Comparison of ENCODE assay signal across 8 cellular contexts in the genomic region with DNA sequence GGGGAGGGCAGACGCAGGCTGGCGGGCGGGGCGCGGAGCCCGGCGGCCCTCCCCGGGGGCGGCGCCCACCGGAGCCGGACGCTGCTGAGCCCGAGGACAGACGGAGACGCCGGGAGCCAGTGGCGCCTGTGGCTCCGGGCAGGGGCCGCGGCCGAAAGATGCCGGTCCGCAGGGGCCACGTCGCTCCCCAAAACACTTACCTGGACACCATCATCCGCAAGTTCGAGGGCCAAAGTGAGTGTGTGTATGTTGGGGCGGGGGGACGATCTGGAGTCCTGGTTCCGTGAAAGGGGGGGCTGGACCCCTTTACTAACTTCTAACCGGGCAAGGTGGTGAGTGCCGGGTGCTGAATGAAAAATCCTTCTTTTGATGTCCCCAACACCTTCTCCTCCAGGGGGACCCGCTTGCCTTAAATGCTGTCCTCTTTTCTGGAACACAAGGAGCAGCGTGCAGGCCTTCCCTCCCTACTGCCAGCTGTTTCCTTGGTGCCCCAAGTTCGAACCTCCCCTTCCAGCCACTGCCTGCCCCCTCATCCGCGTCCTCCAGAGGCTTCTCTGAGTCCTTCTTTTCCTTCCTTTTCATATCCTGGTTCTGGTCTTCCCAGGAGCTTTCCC. TPM values are rescaled to one million over a fixed set of nuclear protein-coding genes. Genes with fewer than 3 reads are reported as not detected.
DNase-seq lines count a peak whose midpoint lies in the region; ATAC-seq and TF ChIP-seq lines count a peak whose summit lies in the region.
"Had no signal": no experiment of that assay in that cellular context is flagged by ENCODE, and none has a peak within 500 bp of the region (broad histone marks: within the 10 kb centered on the region; RNA-seq: fewer than 3 reads in every experiment).

A gene with protein sequence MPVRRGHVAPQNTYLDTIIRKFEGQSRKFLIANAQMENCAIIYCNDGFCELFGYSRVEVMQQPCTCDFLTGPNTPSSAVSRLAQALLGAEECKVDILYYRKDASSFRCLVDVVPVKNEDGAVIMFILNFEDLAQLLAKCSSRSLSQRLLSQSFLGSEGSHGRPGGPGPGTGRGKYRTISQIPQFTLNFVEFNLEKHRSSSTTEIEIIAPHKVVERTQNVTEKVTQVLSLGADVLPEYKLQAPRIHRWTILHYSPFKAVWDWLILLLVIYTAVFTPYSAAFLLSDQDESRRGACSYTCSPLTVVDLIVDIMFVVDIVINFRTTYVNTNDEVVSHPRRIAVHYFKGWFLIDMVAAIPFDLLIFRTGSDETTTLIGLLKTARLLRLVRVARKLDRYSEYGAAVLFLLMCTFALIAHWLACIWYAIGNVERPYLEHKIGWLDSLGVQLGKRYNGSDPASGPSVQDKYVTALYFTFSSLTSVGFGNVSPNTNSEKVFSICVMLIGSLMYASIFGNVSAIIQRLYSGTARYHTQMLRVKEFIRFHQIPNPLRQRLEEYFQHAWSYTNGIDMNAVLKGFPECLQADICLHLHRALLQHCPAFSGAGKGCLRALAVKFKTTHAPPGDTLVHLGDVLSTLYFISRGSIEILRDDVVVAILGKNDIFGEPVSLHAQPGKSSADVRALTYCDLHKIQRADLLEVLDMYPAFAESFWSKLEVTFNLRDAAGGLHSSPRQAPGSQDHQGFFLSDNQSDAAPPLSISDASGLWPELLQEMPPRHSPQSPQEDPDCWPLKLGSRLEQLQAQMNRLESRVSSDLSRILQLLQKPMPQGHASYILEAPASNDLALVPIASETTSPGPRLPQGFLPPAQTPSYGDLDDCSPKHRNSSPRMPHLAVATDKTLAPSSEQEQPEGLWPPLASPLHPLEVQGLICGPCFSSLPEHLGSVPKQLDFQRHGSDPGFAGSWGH (plus strand): TSS at position 103 of the 614 bp plus-strand sequence. CDS start 56 bp downstream, at position 159.

- no peak for TF ChIP-seq RAD21 in Ishikawa (IDR thresholded peaks at IDR 0.05; ENCODE audit: low read depth)

- H3K27ac ChIP-seq in DND-41 (ENCODE audit: low read length) (no peak within 1 kb of the TSS), neural progenitor cell (no peak within 1 kb of the TSS)
- H3K27ac ChIP-seq: ovary had no signal

- peak within 1 kb of the TSS; percentile 77 for H3K4me2 ChIP-seq in DND-41 (ENCODE audit: insufficient read depth, low read length)
- peak within 1 kb of the TSS; percentile 79 for H3K4me2 ChIP-seq in neural progenitor cell

- H3F3A ChIP-seq in neural progenitor cell (ENCODE audit: low read depth): no peaks in the 10 kb centered on the region

- H3K4me1 ChIP-seq in DND-41 (ENCODE audit: insufficient read depth, low read length) (peaks cover 8% of the 10 kb centered on the region), endocrine pancreas (ENCODE audit: control insufficient read depth, insufficient read depth, low read length) (no peaks in the 10 kb centered on the region), neural progenitor cell (no peaks in the 10 kb centered on the region)

- H3K4me3 Mint-ChIP-seq in neural progenitor cell: peak within 1 kb of the TSS; percentile 65
- H3K4me3 Mint-ChIP-seq in osteocyte (ENCODE audit: unreplicated experiment): no peak within 1 kb of the TSS

- H3K4me1 Mint-ChIP-seq in neural progenitor cell (peaks cover 4% of the 10 kb centered on the region), osteocyte (ENCODE audit: unreplicated experiment) (no peaks in the 10 kb centered on the region)

- no peak for DNase-seq in DND-41
- DNase-seq in neural progenitor cell (ENCODE audit: low spot score): peak; percentile 55
- no peak for DNase-seq in mucosa of gallbladder (ENCODE audit: low spot score)
- DNase-seq in osteocyte (ENCODE audit: extremely low spot score, unreplicated experiment): no peak

- TF ChIP-seq CTCF in DND-41 (IDR thresholded peaks at IDR 0.05; ENCODE audit: borderline replicate concordance, extremely low read depth, low read length, poor library complexity, severe bottlenecking): peak; percentile 20
- peak; percentile 13 for TF ChIP-seq CTCF in neural progenitor cell (IDR thresholded peaks at IDR 0.05)
- no peak for TF ChIP-seq CTCF in osteocyte (IDR thresholded peaks at IDR 0.05)

- no peak within 1 kb of the TSS for H3K9ac ChIP-seq in DND-41 (ENCODE audit: low read depth, low read length)
- H3K9ac ChIP-seq in endocrine pancreas (ENCODE audit: control insufficient read depth, insufficient read depth, low read length): peak within 1 kb of the TSS; percentile 22
- H3K9ac ChIP-seq in neural progenitor cell: no peak within 1 kb of the TSS

- H3K27me3 ChIP-seq in DND-41 (ENCODE audit: insufficient read depth, low read length, poor library complexity): peaks cover 21% of the 10 kb centered on the region
- H3K27me3 ChIP-seq in endocrine pancreas (ENCODE audit: control insufficient read depth, insufficient read depth, low read length): no peaks in the 10 kb centered on the region
- H3K27me3 ChIP-seq in neural progenitor cell: peaks cover 19% of the 10 kb centered on the region
- H3K27me3 ChIP-seq: ovary had no signal

- peaks cover 28% of the 10 kb centered on the region for H4K20me1 ChIP-seq in DND-41 (ENCODE audit: insufficient read depth, low read length)
- peaks cover 12% of the 10 kb centered on the region for H4K20me1 ChIP-seq in neural progenitor cell (ENCODE audit: low read depth)

- ATAC-seq in DND-41 (ENCODE audit: insufficient read depth, low read depth): peak; percentile 13; the same call in 2 of the 3 replicates
- no peak for ATAC-seq in HG03469 (IDR thresholded peaks at IDR 0.05; ENCODE audit: unreplicated experiment)

- H3K36me3 Mint-ChIP-seq in neural progenitor cell (no peaks in the 10 kb centered on the region), osteocyte (ENCODE audit: unreplicated experiment) (no peaks in the 10 kb centered on the region)

- H2AFZ ChIP-seq in DND-41 (ENCODE audit: low read depth, low read length) (peak within 1 kb of the TSS; percentile 28; the same call in 1 of the 2 replicates), neural progenitor cell (replicated peaks) (no peak within 1 kb of the TSS)

- H3K27me3 Mint-ChIP-seq in neural progenitor cell (ENCODE audit: insufficient read depth, low read depth): peaks cover 43% of the 10 kb centered on the region
- peaks cover 44% of the 10 kb centered on the region for H3K27me3 Mint-ChIP-seq in osteocyte (ENCODE audit: unreplicated experiment)

- H3K27ac Mint-ChIP-seq in neural progenitor cell: no peak within 1 kb of the TSS
- no peak within 1 kb of the TSS for H3K27ac Mint-ChIP-seq in osteocyte (ENCODE audit: unreplicated experiment)

- H3K9me3 Mint-ChIP-seq in neural progenitor cell: no peaks in the 10 kb centered on the region
- H3K9me3 Mint-ChIP-seq in osteocyte (ENCODE audit: unreplicated experiment): no peaks in the 10 kb centered on the region

- TF ChIP-seq EP300 in Ishikawa (IDR thresholded peaks at IDR 0.05; ENCODE audit: borderline replicate concordance): no peak

- H3K36me3 ChIP-seq in DND-41 (ENCODE audit: insufficient read depth, low read length): no peaks in the 10 kb centered on the region
- no peaks in the 10 kb centered on the region for H3K36me3 ChIP-seq in endocrine pancreas (ENCODE audit: control insufficient read depth, insufficient read depth, low read length)
- no peaks in the 10 kb centered on the region for H3K36me3 ChIP-seq in neural progenitor cell
- H3K36me3 ChIP-seq: ovary had no signal

- no peaks in the 10 kb centered on the region for H3K9me3 ChIP-seq in DND-41 (ENCODE audit: insufficient read depth, low read length, severe bottlenecking)
- H3K9me3 ChIP-seq in endocrine pancreas (ENCODE audit: control insufficient read depth, low read length): no peaks in the 10 kb centered on the region
- no peaks in the 10 kb centered on the region for H3K9me3 ChIP-seq in neural progenitor cell (ENCODE audit: low read depth)
- H3K9me3 ChIP-seq: ovary had no signal

- peak within 1 kb of the TSS in 1 of 2 experiments; percentile 49; a peak in 2 of 4 replicates for H3K4me3 ChIP-seq in DND-41 (ENCODE audit: low read depth in 1 of 2, low read length in 2 of 2)
- H3K4me3 ChIP-seq in endocrine pancreas (ENCODE audit: control insufficient read depth, insufficient read depth, low read length): no peak within 1 kb of the TSS
- peak within 1 kb of the TSS; percentile 41 for H3K4me3 ChIP-seq in neural progenitor cell
- H3K4me3 ChIP-seq: ovary had no signal

- H3K79me2 ChIP-seq in DND-41 (ENCODE audit: insufficient read depth, low read length) (no peaks in the 10 kb centered on the region), neural progenitor cell (ENCODE audit: low read depth) (no peaks in the 10 kb centered on the region)

TF ChIP-seq in Ishikawa, 13 proteins besides CTCF, POLR2A, EP300 and RAD21:
- TF ChIP-seq ZBTB7A (IDR thresholded peaks at IDR 0.05; ENCODE audit: low read depth) (0 out of 2 replicates have a peak, but pooled peaks have one; percentile 28), CREB1 (IDR thresholded peaks at IDR 0.05; ENCODE audit: low read depth) (no peak)

RNA-seq across cellular contexts. Expression of the gene that starts here (rescaled TPM):
- total RNA-seq in neural progenitor cell (ENCODE audit: low replicate concordance) (0.03 TPM in 1 of 2 replicates, not detected in the other), mucosa of gallbladder (not detected), osteocyte (not detected in 2 replicates)

Comparison
In these comparisons a context has a peak if more than half of its experiments do, and no peak if none do; other contexts are left out.
1. Peak in DNase-seq, H3K4me3 ChIP-seq and H3K4me2 ChIP-seq in neural progenitor cell; RNA of the gene not detected or under 1 TPM.